In the genomic region with DNA sequence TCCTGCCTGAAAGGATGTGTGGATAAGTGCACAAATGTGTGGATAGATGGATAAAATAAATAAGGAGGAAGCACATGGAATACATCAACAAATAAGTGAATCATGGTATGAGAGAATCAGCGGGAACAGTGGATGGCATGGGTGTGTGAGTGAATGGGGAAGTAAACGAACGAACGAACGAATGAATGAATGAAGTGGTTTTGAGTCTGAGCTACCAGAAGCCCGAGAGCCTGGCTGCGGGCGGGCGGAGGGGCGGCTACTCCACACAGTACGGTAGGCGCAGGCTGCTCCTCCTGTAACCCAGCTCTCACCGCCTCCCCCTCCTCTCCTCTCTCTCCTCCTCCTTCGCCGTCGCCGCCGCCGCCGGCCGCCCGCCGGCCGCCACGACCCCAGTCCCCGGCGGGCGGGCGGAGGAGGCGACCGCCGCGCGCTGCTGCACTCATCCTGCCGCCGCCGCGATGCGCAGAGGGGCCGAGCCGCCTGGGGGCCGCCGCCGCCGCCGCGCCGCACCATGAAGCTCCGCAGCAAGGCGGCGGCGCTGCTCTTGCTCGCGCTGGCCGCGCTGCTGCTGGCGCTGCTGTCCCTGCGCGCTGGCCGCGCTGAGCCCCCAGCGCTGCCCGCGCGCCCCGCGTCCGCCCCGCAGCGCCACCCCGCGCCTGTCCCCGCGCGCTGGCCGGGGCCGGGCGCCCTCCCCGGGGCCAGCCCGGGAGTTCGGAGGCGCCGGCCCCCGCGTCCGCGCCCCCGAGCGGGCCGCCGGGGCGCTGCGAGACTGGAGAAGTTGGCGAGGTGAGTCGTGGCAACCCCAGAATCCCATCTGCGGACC, we compare ENCODE assay signal across 1 cellular context.
TF ChIP-seq lines count a peak whose summit lies in the region.

A gene with protein sequence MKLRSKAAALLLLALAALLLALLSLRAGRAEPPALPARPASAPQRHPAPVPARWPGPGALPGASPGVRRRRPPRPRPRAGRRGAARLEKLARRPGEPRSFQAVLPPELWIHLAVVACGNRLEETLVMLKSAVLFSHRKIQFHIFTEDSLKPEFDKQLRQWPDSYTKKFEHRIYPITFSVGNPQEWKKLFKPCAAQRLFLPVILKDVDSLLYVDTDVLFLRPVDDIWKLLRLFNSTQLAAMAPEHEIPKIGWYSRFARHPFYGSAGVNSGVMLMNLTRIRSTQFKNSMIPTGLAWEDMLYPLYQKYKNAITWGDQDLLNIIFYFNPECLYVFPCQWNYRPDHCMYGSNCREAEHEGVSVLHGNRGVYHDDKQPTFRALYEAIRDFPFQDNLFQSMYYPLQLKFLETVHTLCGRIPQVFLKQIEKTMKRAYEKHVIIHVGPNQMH (plus strand): TSS at position 324 of the 823 bp plus-strand sequence. CDS start 188 bp downstream, at position 512.

TF ChIP-seq in GM12878, 131 proteins besides CTCF, POLR2A, EP300 and RAD21 (continued from another document):
- TF ChIP-seq, protein P1, sequence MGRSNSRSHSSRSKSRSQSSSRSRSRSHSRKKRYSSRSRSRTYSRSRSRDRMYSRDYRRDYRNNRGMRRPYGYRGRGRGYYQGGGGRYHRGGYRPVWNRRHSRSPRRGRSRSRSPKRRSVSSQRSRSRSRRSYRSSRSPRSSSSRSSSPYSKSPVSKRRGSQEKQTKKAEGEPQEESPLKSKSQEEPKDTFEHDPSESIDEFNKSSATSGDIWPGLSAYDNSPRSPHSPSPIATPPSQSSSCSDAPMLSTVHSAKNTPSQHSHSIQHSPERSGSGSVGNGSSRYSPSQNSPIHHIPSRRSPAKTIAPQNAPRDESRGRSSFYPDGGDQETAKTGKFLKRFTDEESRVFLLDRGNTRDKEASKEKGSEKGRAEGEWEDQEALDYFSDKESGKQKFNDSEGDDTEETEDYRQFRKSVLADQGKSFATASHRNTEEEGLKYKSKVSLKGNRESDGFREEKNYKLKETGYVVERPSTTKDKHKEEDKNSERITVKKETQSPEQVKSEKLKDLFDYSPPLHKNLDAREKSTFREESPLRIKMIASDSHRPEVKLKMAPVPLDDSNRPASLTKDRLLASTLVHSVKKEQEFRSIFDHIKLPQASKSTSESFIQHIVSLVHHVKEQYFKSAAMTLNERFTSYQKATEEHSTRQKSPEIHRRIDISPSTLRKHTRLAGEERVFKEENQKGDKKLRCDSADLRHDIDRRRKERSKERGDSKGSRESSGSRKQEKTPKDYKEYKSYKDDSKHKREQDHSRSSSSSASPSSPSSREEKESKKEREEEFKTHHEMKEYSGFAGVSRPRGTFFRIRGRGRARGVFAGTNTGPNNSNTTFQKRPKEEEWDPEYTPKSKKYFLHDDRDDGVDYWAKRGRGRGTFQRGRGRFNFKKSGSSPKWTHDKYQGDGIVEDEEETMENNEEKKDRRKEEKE (IDR thresholded peaks at IDR 0.05), result no peak
- TF ChIP-seq YY1 (IDR thresholded peaks at IDR 0.05; ENCODE audit: low read depth, low read length), result peak; percentile 51; the same call in 1 of the 2 replicates
- 0 out of 2 replicates have a peak, but pooled peaks have one; percentile 23 for TF ChIP-seq CBX5 (IDR thresholded peaks at IDR 0.05; ENCODE audit: low read depth)
- peak; percentile 29; the same call in 1 of the 2 replicates for TF ChIP-seq RUNX3 (IDR thresholded peaks at IDR 0.05; ENCODE audit: low read length)
- peak; percentile 83 for TF ChIP-seq ZNF24 (IDR thresholded peaks at IDR 0.05)
- peak in 1 of 2 experiments; percentile 19; a peak in 1 of 3 replicates for TF ChIP-seq EGR1 (IDR thresholded peaks at IDR 0.05; ENCODE audit: borderline replicate concordance in 1 of 2, low read depth in 2 of 2, low read length in 2 of 2)
- no peak for TF ChIP-seq NBN (IDR thresholded peaks at IDR 0.05)
- peak; percentile 25; the same call in 1 of the 2 replicates for TF ChIP-seq TAF1 (IDR thresholded peaks at IDR 0.05; ENCODE audit: borderline replicate concordance, low read depth, low read length)
TF ChIP-seq in GM12878: peak in this region for 6.
